In the genomic region with DNA sequence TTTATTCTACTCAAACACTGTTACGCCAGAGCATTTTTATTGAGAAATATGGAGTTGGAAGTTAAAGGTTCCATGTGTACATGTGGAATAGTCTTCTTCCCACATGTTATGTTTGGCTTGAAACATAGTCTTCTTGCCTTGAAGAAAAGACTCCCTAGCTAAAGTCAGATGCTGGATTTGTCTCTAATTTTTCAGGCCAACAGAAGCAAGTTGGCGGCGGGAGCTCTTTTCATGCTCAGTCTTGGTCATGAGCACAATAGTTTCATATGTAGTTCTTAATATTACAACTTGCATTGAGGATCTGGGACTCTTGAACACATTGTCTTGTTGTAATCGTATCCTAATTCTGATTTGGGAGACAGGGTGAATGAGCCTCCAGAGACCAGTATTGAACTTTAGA, we compare ENCODE assay signal across 18 cellular contexts.
"Had no signal": no experiment of that assay in that cellular context is flagged by ENCODE, and none has a peak within 500 bp of the region (broad histone marks: within the 10 kb centered on the region; RNA-seq: fewer than 3 reads in every experiment).

No MANE protein-coding gene starts in this region.

- H3K27me3 Mint-ChIP-seq: activated naive CD8-positive, alpha-beta T cell treated with anti-CD3 and anti-CD28 coated beads, Interleukin-2, amount 10 ng/mL, durations not matched to agents 7 days and 5 days; stimulated activated naive CD8-positive, alpha-beta T cell treated with anti-CD3 and anti-CD28 coated beads, Interleukin-15, Interleukin-2, amounts not matched to agents 100 ng/mL and 50 ng/mL, for 24 hours; T-cell had no signal

- H3K36me3 ChIP-seq: breast epithelium, lower lobe of right lung had no signal

- H3K27me3 ChIP-seq: breast epithelium, testis had no signal

- DNase-seq: activated CD4-positive, CD25-positive, alpha-beta regulatory T cell treated with anti-CD3 and anti-CD28 coated beads, Interleukin-2, amount 50 U/mL, for 72 hours; activated naive CD8-positive, alpha-beta T cell treated with anti-CD3 and anti-CD28 coated beads, Interleukin-2, amount 10 ng/mL, durations not matched to agents 7 days and 5 days; erythroblast; kidney glomerular epithelial cell; lower lobe of right lung; midbrain; retina; SK-N-SH; small intestine; stimulated activated CD4-positive, alpha-beta T cell treated with anti-CD3 and anti-CD28 coated beads, Interleukin-4, amount 100 ng/mL, for 4 hours; stimulated activated CD8-positive, alpha-beta memory T cell treated with anti-CD3 and anti-CD28 coated beads, Interleukin-4, amount 100 ng/mL, for 48 hours; T-cell; T-helper 9 cell; testis had no signal

- ATAC-seq: lower lobe of right lung, T-cell had no signal

- H3K9me3 ChIP-seq: breast epithelium, lower lobe of right lung, SK-N-SH, testis had no signal

- H3K4me3 ChIP-seq: breast epithelium, lower lobe of right lung, testis had no signal

- H3K27ac ChIP-seq: lower lobe of right lung, parathyroid adenoma, testis had no signal

- H3K4me1 ChIP-seq: breast epithelium, lower lobe of right lung, parathyroid adenoma, testis had no signal

- H3K27ac Mint-ChIP-seq: activated naive CD8-positive, alpha-beta T cell treated with anti-CD3 and anti-CD28 coated beads, Interleukin-2, amount 10 ng/mL, durations not matched to agents 7 days and 5 days; activated T-helper 1 cell treated with anti-CD3 and anti-CD28 coated beads, Interleukin-12 subunit alpha, Interleukin-12 subunit beta, Interleukin-2, Interleukin-4 antibody, amounts not matched to agents 30 ng/mL and 10 ng/mL and 1 ng/mL, durations not matched to agents 14 hours and 24 hours and 36 hours; stimulated activated naive CD8-positive, alpha-beta T cell treated with anti-CD3 and anti-CD28 coated beads, Interleukin-15, Interleukin-2, amounts not matched to agents 100 ng/mL and 50 ng/mL, for 24 hours; T-cell had no signal

- H3K4me3 Mint-ChIP-seq: activated naive CD8-positive, alpha-beta T cell treated with anti-CD3 and anti-CD28 coated beads, Interleukin-2, amount 10 ng/mL, durations not matched to agents 7 days and 5 days; activated T-helper 1 cell treated with anti-CD3 and anti-CD28 coated beads, Interleukin-12 subunit alpha, Interleukin-12 subunit beta, Interleukin-2, Interleukin-4 antibody, amounts not matched to agents 30 ng/mL and 10 ng/mL and 1 ng/mL, durations not matched to agents 14 hours and 24 hours and 36 hours; stimulated activated naive CD8-positive, alpha-beta T cell treated with anti-CD3 and anti-CD28 coated beads, Interleukin-15, Interleukin-2, amounts not matched to agents 100 ng/mL and 50 ng/mL, for 24 hours; T-cell had no signal
